In genomic region chr10:3783721-3784432, GRCh38 we compare ENCODE assay signal across 8 cellular contexts. TPM values are rescaled to one million over a fixed set of nuclear protein-coding genes. Genes with fewer than 3 reads are reported as not detected.
A peak's percentile ranks its signal among the peaks of the same experiment; 100 is the strongest.
DNase-seq lines count a peak whose midpoint lies in the region; ATAC-seq and TF ChIP-seq lines count a peak whose summit lies in the region.

No MANE protein-coding gene starts in this region.

- intact Hi-C loops in activated T-helper 1 cell treated with anti-CD3 and anti-CD28 coated beads, Interleukin-12 subunit alpha, Interleukin-12 subunit beta, Interleukin-2, Interleukin-4 antibody, amounts not matched to agents 30 ng/mL and 10 ng/mL and 1 ng/mL, durations not matched to agents 14 hours and 24 hours and 36 hours (cut with micrococcal nuclease) = loop anchor here (1.0 to 5.0 kb wide), 12 partner anchors 20 to 611 kb away; partner anchors contain the start of gene PITRM1

- DNase-seq in activated effector memory CD4-positive, alpha-beta T cell treated with anti-CD3 and anti-CD28 coated beads, Interleukin-2, amount 50 U/mL, for 16 hours = peak; percentile 76
- DNase-seq in activated effector memory CD4-positive, alpha-beta T cell treated with Interleukin-2 at 50 U/mL for 16 hours = no peak
- peak; percentile 41 to 61 for DNase-seq in NCI-H446 (lab: John Stamatoyannopoulos, UW)
- DNase-seq in activated T-helper 1 cell treated with anti-CD3 and anti-CD28 coated beads, Interleukin-12 subunit alpha, Interleukin-12 subunit beta, Interleukin-2, Interleukin-4 antibody, amounts not matched to agents 30 ng/mL and 10 ng/mL and 1 ng/mL, durations not matched to agents 14 hours and 24 hours and 36 hours (ENCODE audit: low spot score) = no peak
- DNase-seq in fibroblast of the conjunctiva (ENCODE audit: low read depth) = peak; percentile 67
- DNase-seq in nephron progenitor cell = no peak

- no peaks in the 10 kb centered on the region for H3K27me3 Mint-ChIP-seq in activated T-helper 1 cell treated with anti-CD3 and anti-CD28 coated beads, Interleukin-12 subunit alpha, Interleukin-12 subunit beta, Interleukin-2, Interleukin-4 antibody, amounts not matched to agents 30 ng/mL and 10 ng/mL and 1 ng/mL, durations not matched to agents 14 hours and 24 hours and 36 hours (ENCODE audit: insufficient read depth)
- H3K27me3 Mint-ChIP-seq in nephron progenitor cell (ENCODE audit: low read depth, poor library complexity) = no peaks in the 10 kb centered on the region

- H3K4me3 Mint-ChIP-seq in activated T-helper 1 cell treated with anti-CD3 and anti-CD28 coated beads, Interleukin-12 subunit alpha, Interleukin-12 subunit beta, Interleukin-2, Interleukin-4 antibody, amounts not matched to agents 30 ng/mL and 10 ng/mL and 1 ng/mL, durations not matched to agents 14 hours and 24 hours and 36 hours = peak overlapping the region; percentile 93
- peak overlapping the region; percentile 98 for H3K4me3 Mint-ChIP-seq in nephron progenitor cell

- peak overlapping the region; percentile 96 for H3K27ac Mint-ChIP-seq in activated T-helper 1 cell treated with anti-CD3 and anti-CD28 coated beads, Interleukin-12 subunit alpha, Interleukin-12 subunit beta, Interleukin-2, Interleukin-4 antibody, amounts not matched to agents 30 ng/mL and 10 ng/mL and 1 ng/mL, durations not matched to agents 14 hours and 24 hours and 36 hours
- peak overlapping the region; percentile 99 for H3K27ac Mint-ChIP-seq in nephron progenitor cell

- H3K4me1 Mint-ChIP-seq in activated T-helper 1 cell treated with anti-CD3 and anti-CD28 coated beads, Interleukin-12 subunit alpha, Interleukin-12 subunit beta, Interleukin-2, Interleukin-4 antibody, amounts not matched to agents 30 ng/mL and 10 ng/mL and 1 ng/mL, durations not matched to agents 14 hours and 24 hours and 36 hours (ENCODE audit: low read depth) = peaks cover 63% of the 10 kb centered on the region
- peaks cover 50% of the 10 kb centered on the region for H3K4me1 Mint-ChIP-seq in nephron progenitor cell

- H3K9me3 Mint-ChIP-seq in activated T-helper 1 cell treated with anti-CD3 and anti-CD28 coated beads, Interleukin-12 subunit alpha, Interleukin-12 subunit beta, Interleukin-2, Interleukin-4 antibody, amounts not matched to agents 30 ng/mL and 10 ng/mL and 1 ng/mL, durations not matched to agents 14 hours and 24 hours and 36 hours = no peaks in the 10 kb centered on the region
- peaks cover 11% of the 10 kb centered on the region for H3K9me3 Mint-ChIP-seq in nephron progenitor cell

- no peak for TF ChIP-seq CTCF in nephron progenitor cell (IDR thresholded peaks at IDR 0.05)

- peaks cover 54% of the 10 kb centered on the region for H3K36me3 Mint-ChIP-seq in activated T-helper 1 cell treated with anti-CD3 and anti-CD28 coated beads, Interleukin-12 subunit alpha, Interleukin-12 subunit beta, Interleukin-2, Interleukin-4 antibody, amounts not matched to agents 30 ng/mL and 10 ng/mL and 1 ng/mL, durations not matched to agents 14 hours and 24 hours and 36 hours (ENCODE audit: low read depth)
- H3K36me3 Mint-ChIP-seq in nephron progenitor cell (ENCODE audit: low read depth) = peaks cover 32% of the 10 kb centered on the region

- ATAC-seq in GM18873 (IDR thresholded peaks at IDR 0.05; ENCODE audit: low FRiP score, unreplicated experiment) (no peak), GM18517 (IDR thresholded peaks at IDR 0.05; ENCODE audit: unreplicated experiment) (no peak)

RNA-seq across cellular contexts. Expression of gene KLF6, which starts 1.1 kb away (rescaled TPM):
- 110 and 113 TPM in 2 replicates for total RNA-seq in activated T-helper 1 cell treated with anti-CD3 and anti-CD28 coated beads, Interleukin-12 subunit alpha, Interleukin-12 subunit beta, Interleukin-2, Interleukin-4 antibody, amounts not matched to agents 30 ng/mL and 10 ng/mL and 1 ng/mL, durations not matched to agents 14 hours and 24 hours and 36 hours

Comparison
In these comparisons a context has a peak if more than half of its experiments do, and no peak if none do; other contexts are left out.
1. DNase-seq: peak in activated effector memory CD4-positive, alpha-beta T cell treated with anti-CD3 and anti-CD28 coated beads, Interleukin-2, amount 50 U/mL, for 16 hours (single experiment), NCI-H446 (2 of 2) and fibroblast of the conjunctiva (single experiment); none in activated effector memory CD4-positive, alpha-beta T cell treated with Interleukin-2 at 50 U/mL for 16 hours (single experiment), activated T-helper 1 cell treated with anti-CD3 and anti-CD28 coated beads, Interleukin-12 subunit alpha, Interleukin-12 subunit beta, Interleukin-2, Interleukin-4 antibody, amounts not matched to agents 30 ng/mL and 10 ng/mL and 1 ng/mL, durations not matched to agents 14 hours and 24 hours and 36 hours (single experiment) and nephron progenitor cell (single experiment).